ENCODE assay signal across 24 cellular contexts in genomic region chr5:162752612-162753011, GRCh38.
"Had no signal": no experiment of that assay in that cellular context is flagged by ENCODE, and none has a peak within 500 bp of the region (broad histone marks: within the 10 kb centered on the region; RNA-seq: fewer than 3 reads in every experiment).

No MANE protein-coding gene starts in this region.

- H3K9me3 ChIP-seq: left ventricle myocardium inferior, neutrophil, ovary, right atrium auricular region, right lobe of liver, tibial nerve, uterus had no signal

- DNase-seq: islet precursor cell; left ventricle myocardium inferior; mesendoderm; naive B cell; natural killer cell; nephron progenitor cell; occipital lobe; ovary; right lobe of liver; stimulated activated CD4-positive, alpha-beta T cell treated with anti-CD3 and anti-CD28 coated beads, Interleukin-1b, Interleukin-23, amount 100 ng/mL, for 48 hours; stimulated activated CD4-positive, alpha-beta T cell treated with anti-CD3 and anti-CD28 coated beads, Interleukin-2, amount 100 ng/mL, for 48 hours; stimulated activated CD4-positive, alpha-beta T cell treated with anti-CD3 and anti-CD28 coated beads, Interleukin-4, amount 100 ng/mL, for 4 hours; stimulated activated CD8-positive, alpha-beta memory T cell treated with anti-CD3 and anti-CD28 coated beads, Interleukin-4, amount 100 ng/mL, for 48 hours; stimulated activated naive CD4-positive, alpha-beta T cell treated with Interleukin-2 at 50 U/mL for 16 hours; stimulated activated naive CD8-positive, alpha-beta T cell treated with anti-CD3 and anti-CD28 coated beads, Interleukin-15, amount 100 ng/mL, for 72 hours; substantia nigra; uterus had no signal

- H3K4me3 ChIP-seq: left ventricle myocardium inferior, lung, neural progenitor cell, ovary, right atrium auricular region, right lobe of liver, smooth muscle cell, tibial nerve, uterus had no signal

- H2AFZ ChIP-seq: neural progenitor cell had no signal

- H3K9ac ChIP-seq: neural progenitor cell had no signal

- H3K36me3 ChIP-seq: left ventricle myocardium inferior, neural progenitor cell, neutrophil, ovary, right atrium auricular region, right lobe of liver, tibial nerve, uterus had no signal

- H3K27ac ChIP-seq: left ventricle myocardium inferior, neural progenitor cell, neutrophil, ovary, right atrium auricular region, right lobe of liver, tibial nerve, uterus had no signal

- ATAC-seq: natural killer cell; right lobe of liver; stimulated activated memory B cell treated with anti-CD40 and anti-IgM and Interleukin-4, amounts not matched to agents 10 μg/mL and 1 μg/mL and 100 μg/mL, for 72 hours; stimulated activated naive CD8-positive, alpha-beta T cell treated with anti-CD3 and anti-CD28 coated beads, Interleukin-15, amount 100 ng/mL, for 72 hours had no signal

- H3K27me3 ChIP-seq: neural progenitor cell, neutrophil, ovary, right atrium auricular region, right lobe of liver, tibial nerve, uterus had no signal

- H3K4me1 ChIP-seq: left ventricle myocardium inferior, neural progenitor cell, right atrium auricular region, right lobe of liver, tibial nerve, uterus had no signal

- H3K4me2 ChIP-seq: neural progenitor cell, smooth muscle cell had no signal
